Comparison of ENCODE assay signal across 19 cellular contexts in genomic region chr1:243323481-243323880, GRCh38.
DNase-seq lines count a peak whose midpoint lies in the region; ATAC-seq, FAIRE-seq and TF ChIP-seq lines count a peak whose summit lies in the region.
"Had no signal": no experiment of that assay in that cellular context is flagged by ENCODE, and none has a peak within 500 bp of the region (broad histone marks: within the 10 kb centered on the region; RNA-seq: fewer than 3 reads in every experiment).

No MANE protein-coding gene starts in this region.

- no peaks in the 10 kb centered on the region for H3K4me1 Mint-ChIP-seq in activated naive CD8-positive, alpha-beta T cell (ENCODE audit: low read depth)
- H3K4me1 Mint-ChIP-seq in activated naive CD8-positive, alpha-beta T cell treated with anti-CD3 and anti-CD28 coated beads for 36 hours, result no peaks in the 10 kb centered on the region
- H3K4me1 Mint-ChIP-seq in astrocyte (ENCODE audit: low read depth, unreplicated experiment), result peaks cover 8% of the 10 kb centered on the region

- no peak for DNase-seq in activated naive CD8-positive, alpha-beta T cell treated with anti-CD3 and anti-CD28 coated beads for 36 hours
- DNase-seq in astrocyte (ENCODE audit: low read depth) (no peak), left kidney (ENCODE audit: low read depth, low spot score) (peak; percentile 2), hepatocyte (ENCODE audit: low spot score) (no peak), NCI-H2171 treated with DMSO at 0.1 percent for 48 hours (lab: John Stamatoyannopoulos, UW) (no peak)
- DNase-seq: CD4-positive, CD25-positive, alpha-beta regulatory T cell; DMS53; H7; NCI-H1048; NCI-H1694; NCI-H2107; NCI-H345; SHP77 treated with DMSO at 0.1 percent for 48 hours had no signal

- no peak overlapping the region for H3K4me3 Mint-ChIP-seq in activated naive CD8-positive, alpha-beta T cell
- no peak overlapping the region for H3K4me3 Mint-ChIP-seq in activated naive CD8-positive, alpha-beta T cell treated with anti-CD3 and anti-CD28 coated beads for 36 hours
- no peak overlapping the region for H3K4me3 Mint-ChIP-seq in astrocyte (ENCODE audit: unreplicated experiment)
- H3K4me3 Mint-ChIP-seq: CD4-positive, CD25-positive, alpha-beta regulatory T cell had no signal

- H3K27me3 Mint-ChIP-seq in activated naive CD8-positive, alpha-beta T cell, result no peaks in the 10 kb centered on the region
- no peaks in the 10 kb centered on the region for H3K27me3 Mint-ChIP-seq in activated naive CD8-positive, alpha-beta T cell treated with anti-CD3 and anti-CD28 coated beads for 36 hours
- no peaks in the 10 kb centered on the region for H3K27me3 Mint-ChIP-seq in astrocyte (ENCODE audit: low read depth, unreplicated experiment)
- H3K27me3 Mint-ChIP-seq: CD4-positive, CD25-positive, alpha-beta regulatory T cell had no signal

- no peaks in the 10 kb centered on the region for H3K9me2 ChIP-seq in hepatocyte (replicated peaks; ENCODE audit: insufficient read depth)

- H4K20me1 ChIP-seq in astrocyte (ENCODE audit: insufficient read depth, low read length) (no peaks in the 10 kb centered on the region), hepatocyte (ENCODE audit: insufficient read depth, poor library complexity, severe bottlenecking) (no peaks in the 10 kb centered on the region)

- peak overlapping the region; percentile 11 for H3K27ac Mint-ChIP-seq in activated naive CD8-positive, alpha-beta T cell
- no peak overlapping the region for H3K27ac Mint-ChIP-seq in activated naive CD8-positive, alpha-beta T cell treated with anti-CD3 and anti-CD28 coated beads for 36 hours
- no peak overlapping the region for H3K27ac Mint-ChIP-seq in astrocyte (ENCODE audit: unreplicated experiment)

- H3K27ac ChIP-seq in astrocyte (ENCODE audit: low read depth, low read length) (peak overlapping the region; percentile 2), hepatocyte (no peak overlapping the region)
- H3K27ac ChIP-seq: A549 had no signal

- H3K27me3 ChIP-seq in astrocyte (ENCODE audit: insufficient read depth, low read length) (no peaks in the 10 kb centered on the region), hepatocyte (no peaks in the 10 kb centered on the region)

- no peaks in the 10 kb centered on the region for H3K79me2 ChIP-seq in astrocyte (ENCODE audit: insufficient read depth, low read length)
- no peaks in the 10 kb centered on the region for H3K79me2 ChIP-seq in hepatocyte

- no peak overlapping the region for H2AFZ ChIP-seq in astrocyte (ENCODE audit: low read depth, low read length)
- H2AFZ ChIP-seq in hepatocyte, result no peak overlapping the region

- no peak for FAIRE-seq in astrocyte (lab: Jason Lieb, UNC)
- FAIRE-seq: A549, GM12878, GM18507, K562 had no signal

- TF ChIP-seq CTCF in astrocyte (IDR thresholded peaks at IDR 0.05; ENCODE audit: insufficient read depth, low read depth, low read length), result no peak
- TF ChIP-seq CTCF in hepatocyte (IDR thresholded peaks at IDR 0.05; ENCODE audit: poor library complexity), result no peak

- H3K9ac ChIP-seq in astrocyte (ENCODE audit: low read length), result no peak overlapping the region

- no peak for ATAC-seq in HG03521 (IDR thresholded peaks at IDR 0.05; ENCODE audit: unreplicated experiment)
- ATAC-seq: A549, GM12878, K562 had no signal

- H3K4me2 ChIP-seq in astrocyte (ENCODE audit: low read length), result no peak overlapping the region
- H3K4me2 ChIP-seq in hepatocyte, result no peak overlapping the region
- H3K4me2 ChIP-seq: A549 had no signal

- WGBS in hepatocyte (ENCODE audit: low lambda C conversion rate, missing lambda C conversion rate), result 80% methylated on average over 4 of the region's 4 CpGs

- H3K4me1 ChIP-seq in astrocyte (ENCODE audit: insufficient read depth, low read length) (peaks cover 3% of the 10 kb centered on the region), hepatocyte (ENCODE audit: insufficient read depth) (no peaks in the 10 kb centered on the region)
- H3K4me1 ChIP-seq: A549 had no signal

- no peak overlapping the region for H3K4me3 ChIP-seq in astrocyte (ENCODE audit: insufficient read depth, low read depth, low read length)
- no peak overlapping the region for H3K4me3 ChIP-seq in hepatocyte
- H3K4me3 ChIP-seq: A549, GM12878, K562 had no signal

- H3K36me3 ChIP-seq in astrocyte (ENCODE audit: insufficient read depth, low read length) (peaks cover 6% of the 10 kb centered on the region), hepatocyte (replicated peaks; ENCODE audit: insufficient read depth, low read depth) (no peaks in the 10 kb centered on the region)

- H3K9me3 ChIP-seq in astrocyte (ENCODE audit: insufficient read depth, low read depth, low read length), result no peaks in the 10 kb centered on the region
- H3K9me3 ChIP-seq in hepatocyte (ENCODE audit: low read depth), result no peaks in the 10 kb centered on the region
- H3K9me3 ChIP-seq: A549 had no signal

- H3K9me3 Mint-ChIP-seq in activated naive CD8-positive, alpha-beta T cell (ENCODE audit: low read depth), result no peaks in the 10 kb centered on the region
- no peaks in the 10 kb centered on the region for H3K9me3 Mint-ChIP-seq in activated naive CD8-positive, alpha-beta T cell treated with anti-CD3 and anti-CD28 coated beads for 36 hours
- H3K9me3 Mint-ChIP-seq in astrocyte (ENCODE audit: unreplicated experiment), result no peaks in the 10 kb centered on the region
- H3K9me3 Mint-ChIP-seq: CD4-positive, CD25-positive, alpha-beta regulatory T cell had no signal

- H3K36me3 Mint-ChIP-seq in activated naive CD8-positive, alpha-beta T cell, result no peaks in the 10 kb centered on the region
- H3K36me3 Mint-ChIP-seq in activated naive CD8-positive, alpha-beta T cell treated with anti-CD3 and anti-CD28 coated beads for 36 hours, result peaks cover 2% of the 10 kb centered on the region
- H3K36me3 Mint-ChIP-seq in astrocyte (ENCODE audit: low read depth, unreplicated experiment), result peaks cover 4% of the 10 kb centered on the region
